ENCODE assay signal across 11 cellular contexts in the genomic region with DNA sequence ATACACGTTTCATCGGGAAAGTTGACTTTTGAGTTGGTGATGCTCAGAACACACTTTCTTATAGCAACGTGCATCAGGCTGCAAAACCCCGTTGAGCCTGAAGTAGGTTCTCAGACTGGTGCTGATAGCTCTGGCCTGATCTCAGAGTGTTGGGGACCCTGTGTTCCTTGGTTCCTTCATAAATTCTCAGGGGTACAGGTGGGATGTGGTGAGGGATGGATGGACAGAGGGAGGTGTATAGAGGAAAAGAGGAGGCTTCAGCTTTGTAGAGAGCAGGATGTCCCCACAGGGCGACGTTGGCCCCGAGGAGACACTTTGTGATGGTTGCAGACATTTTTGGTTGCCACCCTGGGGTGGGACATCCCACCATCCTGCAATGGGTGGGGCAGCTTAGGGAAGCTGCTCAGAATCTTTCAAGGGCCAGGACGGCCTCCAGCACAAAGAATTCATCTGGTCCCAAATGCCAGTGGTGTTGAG. TPM values are rescaled to one million over a fixed set of nuclear protein-coding genes. Genes with fewer than 3 reads are reported as not detected.
DNase-seq lines count a peak whose midpoint lies in the region; ATAC-seq, FAIRE-seq and TF ChIP-seq lines count a peak whose summit lies in the region.
"Had no signal": no experiment of that assay in that cellular context is flagged by ENCODE, and none has a peak within 500 bp of the region (broad histone marks: within the 10 kb centered on the region; RNA-seq: fewer than 3 reads in every experiment).

No MANE protein-coding gene starts in this region.

- no peak for TF ChIP-seq CTCF in HepG2 (CRISPR knock-in tag; IDR thresholded peaks at IDR 0.05)
- TF ChIP-seq CTCF in right lobe of liver (IDR thresholded peaks at IDR 0.05) = no peak
- no peak for TF ChIP-seq CTCF in brain microvascular endothelial cell (IDR thresholded peaks at IDR 0.05; ENCODE audit: low read depth, low read length, missing control alignments)
- TF ChIP-seq CTCF in nephron progenitor cell (IDR thresholded peaks at IDR 0.05) = no peak
- TF ChIP-seq CTCF in GM23338 (conservative IDR thresholded peaks at IDR 0.05; ENCODE audit: low read depth in 2 of 2) = no peak

- POLR2A ChIA-PET in HepG2 (lab: Yijun Ruan, JAX) = no interaction called here

- H2AFZ ChIP-seq in HepG2 (ENCODE audit: low read length) (no peak overlapping the region), GM23338 (no peak overlapping the region)

- TF ChIP-seq RAD21 in HepG2 (CRISPR knock-in tag; IDR thresholded peaks at IDR 0.05) = no peak

- H3K4me1 Mint-ChIP-seq in nephron progenitor cell = peaks cover 70% of the 10 kb centered on the region
- H3K4me1 Mint-ChIP-seq in GM23338 = peaks cover 16% of the 10 kb centered on the region

- WGBS in HepG2 (ENCODE audit: low lambda C conversion rate) = 90% methylated on average over 7 of the region's 8 CpGs
- 71% methylated on average over 4 of the region's 8 CpGs for WGBS in right lobe of liver (ENCODE audit: insufficient coverage, low coverage, low lambda C conversion rate, missing lambda C conversion rate)

- ATAC-seq in HepG2 = no peak
- ATAC-seq in right lobe of liver = no peak
- ATAC-seq in GM23338 = no peak
- ATAC-seq in GM19023 (IDR thresholded peaks at IDR 0.05; ENCODE audit: unreplicated experiment) = no peak
- no peak for ATAC-seq in GM18519 (IDR thresholded peaks at IDR 0.05; ENCODE audit: low FRiP score, unreplicated experiment)
- ATAC-seq: pancreas had no signal

- peak overlapping the region; percentile 94 for H3K4me3 Mint-ChIP-seq in nephron progenitor cell
- H3K4me3 Mint-ChIP-seq in GM23338 = no peak overlapping the region

- H3K9me3 ChIP-seq in HepG2 (ENCODE audit: low read length) (no peaks in the 10 kb centered on the region), right lobe of liver (no peaks in the 10 kb centered on the region)
- H3K9me3 ChIP-seq: pancreas had no signal

- BruUV-seq in HepG2 (replicated peaks; lab: Mats Ljungman, UMichigan) = no TSS peak

- no peak for FAIRE-seq in HepG2 (lab: Jason Lieb, UNC)
- FAIRE-seq: pancreas had no signal

- H3K79me2 ChIP-seq in HepG2 (ENCODE audit: insufficient read depth, low read length) (peaks cover 65% of the 10 kb centered on the region), GM23338 (replicated peaks; ENCODE audit: insufficient read depth) (peaks cover 7% of the 10 kb centered on the region)

- TF ChIP-seq EP300 in HepG2 (IDR thresholded peaks at IDR 0.05; ENCODE audit: low read depth in 2 of 2, low read length in 2 of 2) = no peak
- TF ChIP-seq EP300 in HepG2 (CRISPR knock-in tag; IDR thresholded peaks at IDR 0.05; ENCODE audit: borderline replicate concordance) = no peak

- H3K27me3 Mint-ChIP-seq in nephron progenitor cell (ENCODE audit: low read depth, poor library complexity) (peaks cover 23% of the 10 kb centered on the region), GM23338 (ENCODE audit: insufficient read depth, low read depth, poor library complexity) (peaks cover 59% of the 10 kb centered on the region)

- peaks cover 47% of the 10 kb centered on the region for H3K4me1 ChIP-seq in HepG2 (ENCODE audit: insufficient read depth, low read length)
- H3K4me1 ChIP-seq in right lobe of liver = peaks cover 0 to 17% (median 3%) of the 10 kb centered on the region in 4 donors
- peaks cover 21% of the 10 kb centered on the region for H3K4me1 ChIP-seq in GM23338 (ENCODE audit: insufficient read depth)

- DNase-seq in HepG2 (ENCODE audit: low spot score) = no peak
- DNase-seq in right lobe of liver = no peak
- no peak for DNase-seq in brain microvascular endothelial cell
- no peak for DNase-seq in nephron progenitor cell
- DNase-seq in GM23338 (ENCODE audit: low spot score) = no peak
- no peak for DNase-seq in Kasumi-1 (lab: John Stamatoyannopoulos, UW)
- DNase-seq: DMS79; pancreas; stimulated activated naive CD4-positive, alpha-beta T cell had no signal

- H3K9me3 Mint-ChIP-seq in nephron progenitor cell = no peaks in the 10 kb centered on the region
- H3K9me3 Mint-ChIP-seq in GM23338 = no peaks in the 10 kb centered on the region; the same call in 2 of the 3 replicates

- intact Hi-C loops in HepG2 (cut with micrococcal nuclease; ENCODE audit: unreplicated experiment) (no loop called here), right lobe of liver (cut with DNase I) (no loop called here)

- in situ Hi-C loops in HepG2 (cut with HindIII; ENCODE audit: extremely low pct_ligation_motif_present, low pct_unique_long_range_greater_than_20kb) = loop anchor here (5.0 kb wide), 1 partner anchor 36 kb away; no protein-coding TSS in a partner anchor
- in situ Hi-C loops in brain microvascular endothelial cell (cut with HindIII; ENCODE audit: low pct_ligation_motif_present, low sequenced_read_pairs) = no loop called here

- H3K36me3 Mint-ChIP-seq in nephron progenitor cell (ENCODE audit: low read depth) (peaks cover 18% of the 10 kb centered on the region), GM23338 (ENCODE audit: low read depth) (no peaks in the 10 kb centered on the region)

- H3K4me3 ChIP-seq in HepG2 (replicated peaks in 1 of 3; ENCODE audit: insufficient read depth in 1 of 3, low read depth in 2 of 3, low read length in 3 of 3) (no peak overlapping the region), right lobe of liver (no peak overlapping the region), brain microvascular endothelial cell (ENCODE audit: low read depth, low read length) (peak overlapping the region; percentile 15), GM23338 (no peak overlapping the region)

- H3K9me2 ChIP-seq in GM23338 (ENCODE audit: insufficient read depth) = no peaks in the 10 kb centered on the region

- H3K27ac Mint-ChIP-seq in nephron progenitor cell (no peak overlapping the region), GM23338 (no peak overlapping the region)

- H3K27me3 ChIP-seq in HepG2 (ENCODE audit: control insufficient read depth in 1 of 2, insufficient read depth in 2 of 2, low read length in 2 of 2) (no peaks in the 10 kb centered on the region; a peak in 1 of 5 replicates), right lobe of liver (no peaks in the 10 kb centered on the region), brain microvascular endothelial cell (replicated peaks) (no peaks in the 10 kb centered on the region), GM23338 (ENCODE audit: insufficient read depth) (peaks cover 69% of the 10 kb centered on the region)
- H3K27me3 ChIP-seq: pancreas had no signal

- no peak for TF ChIP-seq POLR2A in HepG2 (IDR thresholded peaks at IDR 0.05; ENCODE audit: insufficient read depth in 1 of 2, low read depth in 2 of 2, low read length in 2 of 2)
- TF ChIP-seq POLR2A in right lobe of liver (IDR thresholded peaks at IDR 0.05) = no peak

- CTCF ChIA-PET in HepG2 (lab: Yijun Ruan, JAX; ENCODE audit: low intra/inter-chr PET ratio, low total read pairs) = no interaction called here

- H3K4me2 ChIP-seq in HepG2 (ENCODE audit: low read depth, low read length) = peak overlapping the region; percentile 95; the same call in 1 of the 2 replicates
- H3K4me2 ChIP-seq in GM23338 = no peak overlapping the region

- H4K20me1 ChIP-seq in HepG2 (ENCODE audit: insufficient read depth, low read length) (peaks cover 13% of the 10 kb centered on the region; the same call in 1 of the 2 replicates), GM23338 (replicated peaks; ENCODE audit: insufficient read depth) (peaks cover 7% of the 10 kb centered on the region; the same call in 1 of the 2 replicates)

- no peak overlapping the region for H3K9ac ChIP-seq in HepG2 (ENCODE audit: insufficient read depth, low read depth, low read length)

- H3F3A ChIP-seq in GM23338 (replicated peaks; ENCODE audit: low read depth) = peaks cover 15% of the 10 kb centered on the region

- H3K36me3 ChIP-seq in HepG2 (replicated peaks in 1 of 2; ENCODE audit: control insufficient read depth in 1 of 2, insufficient read depth in 2 of 2, low read length in 2 of 2) (peaks cover 2 to 9% of the 10 kb centered on the region in 2 experiments; a peak in 2 of 5 replicates), right lobe of liver (no peaks in the 10 kb centered on the region), brain microvascular endothelial cell (replicated peaks) (peaks cover 8% of the 10 kb centered on the region), GM23338 (ENCODE audit: insufficient read depth) (no peaks in the 10 kb centered on the region; the same call in 1 of the 2 replicates)
- H3K36me3 ChIP-seq: pancreas had no signal

- H3K27ac ChIP-seq in HepG2 (ENCODE audit: extremely low read length, insufficient read depth, low read length) (no peak overlapping the region), right lobe of liver (no peak overlapping the region), brain microvascular endothelial cell (no peak overlapping the region), GM23338 (ENCODE audit: low read depth) (no peak overlapping the region)
- H3K27ac ChIP-seq: pancreas had no signal

RNA-seq across cellular contexts. Expression of a gene that starts 2.5 kb away (rescaled TPM):
- total RNA-seq in HepG2 (2016; rRNA removed; fragmentation: Illumina TruSeq; extraction: Trizol) = 57.9 and 111 TPM in 2 replicates
- total RNA-seq in HepG2 (2016; cell fraction: cytosol; rRNA removed; fragmentation: Illumina TruSeq; extraction: Trizol; ENCODE audit: low read depth) = 64.5 and 76.9 TPM in 2 replicates
- 52.0 and 103 TPM in 2 replicates for total RNA-seq in HepG2 (2016; cell fraction: insoluble cytoplasmic fraction; rRNA removed; fragmentation: Illumina TruSeq; extraction: Trizol)
- total RNA-seq in HepG2 (2016; cell fraction: membrane; rRNA removed; fragmentation: Illumina TruSeq; extraction: Trizol) = 78.1 and 98.3 TPM in 2 replicates
- total RNA-seq in HepG2 (2016; cell fraction: nucleus; rRNA removed; fragmentation: Illumina TruSeq; extraction: Trizol) = 96.6 and 113 TPM in 2 replicates
- polyA plus RNA-seq in HepG2 (2011; rRNA removed) = 77.7 and 78.8 TPM in 2 replicates
- 125 and 154 TPM in 2 replicates for polyA plus RNA-seq in HepG2 (2011; cell fraction: cytosol; rRNA removed)
- polyA plus RNA-seq in HepG2 (2011; cell fraction: nucleus; rRNA removed) = 95.3 and 97.6 TPM in 2 replicates
- 165 and 308 TPM in 2 replicates for polyA plus RNA-seq in HepG2 (2012)
- 210 and 248 TPM in 2 replicates for polyA plus RNA-seq in HepG2 (2016; cell fraction: cytosol; fragmentation: Illumina TruSeq; extraction: Trizol; ENCODE audit: low read depth)
- polyA plus RNA-seq in HepG2 (2016; cell fraction: insoluble cytoplasmic fraction; fragmentation: Illumina TruSeq; extraction: Trizol; ENCODE audit: low read depth) = 125 and 147 TPM in 2 replicates
- polyA plus RNA-seq in HepG2 (2016; cell fraction: membrane; fragmentation: Illumina TruSeq; extraction: Trizol; ENCODE audit: low read depth) = 191 and 218 TPM in 2 replicates
- 304 and 330 TPM in 2 replicates for polyA plus RNA-seq in HepG2 (2016; cell fraction: nucleus; fragmentation: Illumina TruSeq; extraction: Trizol; ENCODE audit: insufficient read depth, low read depth)
- 27.9 and 30.5 TPM in 2 replicates for polyA minus RNA-seq in HepG2 (2011; rRNA and poly(A)+ RNA removed; ENCODE audit: low replicate concordance)
- 59.3 and 60.8 TPM in 2 replicates for polyA minus RNA-seq in HepG2 (2011; cell fraction: cytosol; rRNA and poly(A)+ RNA removed)
- polyA minus RNA-seq in HepG2 (2011; cell fraction: nucleus; rRNA and poly(A)+ RNA removed) = 32.6 TPM in 2 replicates
- 100 to 1,000 TPM in 5 of 6 experiments, 10 to 100 TPM in 1; 88.5 to 139 (median 119) TPM for total RNA-seq in right lobe of liver
- 28.5 and 34.5 TPM in 2 replicates for total RNA-seq in GM23338 (2014; rRNA removed; shearing (Covaris generic))
- polyA plus RNA-seq in GM23338 (2016; fragmentation: Nextera tagmentation; extraction: Ambion mirVana) = 43.1 and 43.7 TPM in 2 replicates

RNA-seq across cellular contexts. Expression of a gene that starts 58.3 kb away (rescaled TPM):
- total RNA-seq in HepG2 (2016; rRNA removed; fragmentation: Illumina TruSeq; extraction: Trizol) = not detected in 2 replicates
- not detected in 2 replicates for total RNA-seq in HepG2 (2016; cell fraction: cytosol; rRNA removed; fragmentation: Illumina TruSeq; extraction: Trizol; ENCODE audit: low read depth)
- not detected in 2 replicates for total RNA-seq in HepG2 (2016; cell fraction: insoluble cytoplasmic fraction; rRNA removed; fragmentation: Illumina TruSeq; extraction: Trizol)
- total RNA-seq in HepG2 (2016; cell fraction: membrane; rRNA removed; fragmentation: Illumina TruSeq; extraction: Trizol) = not detected in 2 replicates
- not detected in 2 replicates for total RNA-seq in HepG2 (2016; cell fraction: nucleus; rRNA removed; fragmentation: Illumina TruSeq; extraction: Trizol)
- polyA plus RNA-seq in HepG2 (2011; rRNA removed) = not detected in 2 replicates
- not detected in 2 replicates for polyA plus RNA-seq in HepG2 (2011; cell fraction: cytosol; rRNA removed)
- not detected in 2 replicates for polyA plus RNA-seq in HepG2 (2011; cell fraction: nucleus; rRNA removed)
- 0.07 TPM in 1 of 2 replicates, not detected in the other for polyA plus RNA-seq in HepG2 (2012)
- not detected in 2 replicates for polyA plus RNA-seq in HepG2 (2016; cell fraction: cytosol; fragmentation: Illumina TruSeq; extraction: Trizol; ENCODE audit: low read depth)
- polyA plus RNA-seq in HepG2 (2016; cell fraction: insoluble cytoplasmic fraction; fragmentation: Illumina TruSeq; extraction: Trizol; ENCODE audit: low read depth) = not detected in 2 replicates
- polyA plus RNA-seq in HepG2 (2016; cell fraction: membrane; fragmentation: Illumina TruSeq; extraction: Trizol; ENCODE audit: low read depth) = not detected in 2 replicates
- not detected in 2 replicates for polyA plus RNA-seq in HepG2 (2016; cell fraction: nucleus; fragmentation: Illumina TruSeq; extraction: Trizol; ENCODE audit: insufficient read depth, low read depth)
- polyA minus RNA-seq in HepG2 (2011; rRNA and poly(A)+ RNA removed; ENCODE audit: low replicate concordance) = not detected in 2 replicates
- not detected in 2 replicates for polyA minus RNA-seq in HepG2 (2011; cell fraction: cytosol; rRNA and poly(A)+ RNA removed)
- not detected in 2 replicates for polyA minus RNA-seq in HepG2 (2011; cell fraction: nucleus; rRNA and poly(A)+ RNA removed)
- under 1 TPM in 1 of 6 experiments, not detected in 5; 0.31 TPM for total RNA-seq in right lobe of liver
- 0.28 and 0.97 TPM in 2 replicates for total RNA-seq in GM23338 (2014; rRNA removed; shearing (Covaris generic))
- 0.40 and 0.60 TPM in 2 replicates for polyA plus RNA-seq in GM23338 (2016; fragmentation: Nextera tagmentation; extraction: Ambion mirVana)
